13 cellular contexts compared by ENCODE assay signal in the genomic region with DNA sequence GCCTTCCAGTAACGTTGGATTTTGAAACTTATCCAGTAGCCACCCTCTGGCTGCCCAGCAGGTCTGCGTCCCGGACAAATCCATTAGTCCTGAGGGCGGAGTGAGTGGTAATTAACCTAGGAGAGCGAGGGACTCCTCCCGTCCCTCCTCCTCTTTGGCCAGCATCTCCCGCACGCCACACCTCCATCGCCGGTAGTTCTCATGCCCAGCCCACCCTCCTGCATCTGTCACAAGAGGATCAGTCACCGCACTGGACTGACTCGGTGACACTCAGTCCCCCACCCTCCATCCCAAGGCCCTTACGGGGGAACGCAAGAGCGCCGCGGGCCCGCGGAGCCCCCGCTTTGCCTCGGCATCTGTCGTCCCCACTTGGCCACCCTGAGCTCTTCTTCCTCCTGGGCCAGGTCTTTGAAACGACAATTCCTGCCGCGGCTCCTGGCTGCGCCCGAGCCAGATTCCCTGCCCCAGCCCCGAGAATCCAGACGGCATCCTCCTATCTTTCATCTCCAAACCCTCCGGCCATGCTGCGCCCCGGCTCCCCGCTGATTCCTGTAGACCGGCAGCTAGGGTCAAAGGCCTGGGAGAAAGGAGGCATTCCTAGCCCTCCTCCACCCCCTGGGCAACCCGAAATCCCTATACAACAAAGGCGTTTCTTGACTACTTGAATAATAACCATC.
DNase-seq lines count a peak whose midpoint lies in the region; ATAC-seq and TF ChIP-seq lines count a peak whose summit lies in the region.
"Had no signal": no experiment of that assay in that cellular context is flagged by ENCODE, and none has a peak within 500 bp of the region (broad histone marks: within the 10 kb centered on the region; RNA-seq: fewer than 3 reads in every experiment).

No MANE protein-coding gene starts in this region.

- H3K4me1 Mint-ChIP-seq in HFFc6 (ENCODE audit: low read depth): peaks cover 11% of the 10 kb centered on the region

- peaks cover 3% of the 10 kb centered on the region for H3K4me1 ChIP-seq in ACC112 (ENCODE audit: control insufficient read depth, insufficient read depth, low read length, unreplicated experiment)
- H3K4me1 ChIP-seq: esophagus squamous epithelium had no signal

- DNase-seq in HFFc6 (no peak), coronary artery (ENCODE audit: low spot score) (no peak), left kidney (ENCODE audit: low read depth, low spot score) (peak; percentile 51), NCI-H1930 (lab: John Stamatoyannopoulos, UW) (no peak), NCI-H510A (lab: John Stamatoyannopoulos, UW) (no peak), omental fat pad (ENCODE audit: low spot score) (no peak)
- DNase-seq: activated CD8-positive, alpha-beta memory T cell treated with anti-CD3 and anti-CD28 coated beads, Interleukin-2, amount 10 ng/mL, durations not matched to agents 7 days and 5 days; esophagus squamous epithelium; NCI-H187 treated with DMSO at 0.1 percent for 48 hours had no signal

- ATAC-seq in HG03520 (IDR thresholded peaks at IDR 0.05; ENCODE audit: unreplicated experiment): no peak
- ATAC-seq in omental fat pad (ENCODE audit: low FRiP score): no peak
- ATAC-seq: activated CD8-positive, alpha-beta memory T cell treated with anti-CD3 and anti-CD28 coated beads, Interleukin-2, amount 10 ng/mL, durations not matched to agents 7 days and 5 days had no signal

- no peaks in the 10 kb centered on the region for H3K9me3 Mint-ChIP-seq in HFFc6

- no peak overlapping the region for H3K27ac Mint-ChIP-seq in HFFc6
- H3K27ac Mint-ChIP-seq: activated CD8-positive, alpha-beta memory T cell treated with anti-CD3 and anti-CD28 coated beads, Interleukin-2, amount 10 ng/mL, durations not matched to agents 7 days and 5 days; CD14-positive monocyte had no signal

- no peak for TF ChIP-seq CTCF in HFFc6 (IDR thresholded peaks at IDR 0.05)
- no peak for TF ChIP-seq CTCF in coronary artery (IDR thresholded peaks at IDR 0.05)
- TF ChIP-seq CTCF in omental fat pad (IDR thresholded peaks at IDR 0.05): no peak

- no peaks in the 10 kb centered on the region for H3K79me2 ChIP-seq in ACC112 (ENCODE audit: control insufficient read depth, insufficient read depth, low read length, unreplicated experiment)

- H3K27ac ChIP-seq in ACC112 (ENCODE audit: low read depth, low read length) (no peak overlapping the region), coronary artery (no peak overlapping the region)
- H3K27ac ChIP-seq: esophagus squamous epithelium, thoracic aorta had no signal

- H3K27me3 Mint-ChIP-seq in HFFc6 (ENCODE audit: insufficient read depth): peaks cover 20% of the 10 kb centered on the region

- H3K36me3 ChIP-seq in ACC112 (ENCODE audit: insufficient read depth, low read length): no peaks in the 10 kb centered on the region
- H3K36me3 ChIP-seq: esophagus squamous epithelium, thoracic aorta had no signal

- H3K27me3 ChIP-seq in ACC112 (ENCODE audit: insufficient read depth, low read length): peaks cover 15% of the 10 kb centered on the region

- peak overlapping the region; percentile 28 for H2AFZ ChIP-seq in ACC112 (ENCODE audit: low read length, unreplicated experiment)

- H3K4me3 ChIP-seq in ACC112 (ENCODE audit: low read depth, low read length) (peak overlapping the region; percentile 64), coronary artery (peak overlapping the region; percentile 30)
- H3K4me3 ChIP-seq: esophagus squamous epithelium, thoracic aorta had no signal

- H3K4me3 Mint-ChIP-seq in HFFc6: peak overlapping the region; percentile 78
- H3K4me3 Mint-ChIP-seq: activated CD8-positive, alpha-beta memory T cell treated with anti-CD3 and anti-CD28 coated beads, Interleukin-2, amount 10 ng/mL, durations not matched to agents 7 days and 5 days had no signal

- no peaks in the 10 kb centered on the region for H3K36me3 Mint-ChIP-seq in HFFc6 (ENCODE audit: low read depth)
- H3K36me3 Mint-ChIP-seq: activated CD8-positive, alpha-beta memory T cell treated with anti-CD3 and anti-CD28 coated beads, Interleukin-2, amount 10 ng/mL, durations not matched to agents 7 days and 5 days had no signal
